27 cellular contexts compared by ENCODE assay signal in the genomic region with DNA sequence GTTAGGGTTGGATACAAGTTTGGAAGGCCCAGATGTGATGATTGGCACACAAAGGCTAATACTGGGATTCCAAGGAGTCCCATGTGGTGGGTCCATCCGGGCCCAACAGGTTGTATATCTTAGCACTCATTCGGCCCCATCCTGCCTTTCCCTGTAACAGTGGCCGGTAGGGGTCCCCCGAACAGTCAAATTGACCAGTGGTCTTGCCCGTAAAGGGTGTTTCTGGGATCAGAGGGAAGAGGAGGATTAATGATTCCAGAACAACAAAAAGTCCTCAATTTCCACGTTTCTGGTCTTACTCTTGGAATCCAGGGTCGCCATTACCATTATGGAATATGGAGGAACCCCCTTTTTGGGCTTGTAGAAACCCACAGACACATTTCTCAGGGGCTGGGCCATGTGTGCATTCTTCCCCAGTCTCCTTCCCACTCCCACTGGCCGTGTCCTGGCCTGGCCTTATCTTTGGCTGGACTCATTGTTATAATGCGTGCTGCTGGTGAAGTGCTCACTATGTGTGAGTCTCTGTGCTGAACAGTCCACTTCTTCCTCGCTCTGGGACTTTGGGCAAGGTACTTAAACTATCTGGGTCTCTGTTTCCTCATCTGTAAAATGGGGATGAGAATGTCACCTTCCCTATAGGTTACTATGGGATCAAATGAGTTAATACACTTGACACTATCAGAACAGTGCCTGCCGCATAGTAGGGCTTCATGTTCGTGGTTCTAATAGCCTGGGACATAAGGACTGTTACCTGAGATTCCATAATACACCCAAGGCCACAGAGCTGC.
"Had no signal": no experiment of that assay in that cellular context is flagged by ENCODE, and none has a peak within 500 bp of the region (broad histone marks: within the 10 kb centered on the region; RNA-seq: fewer than 3 reads in every experiment).

No MANE protein-coding gene starts in this region.

- H3K36me3 ChIP-seq: ascending aorta, breast epithelium, cardiac muscle cell, colonic mucosa, gastroesophageal sphincter, heart right ventricle had no signal

- H3K4me1 ChIP-seq: breast epithelium, colonic mucosa had no signal

- ATAC-seq: activated naive CD4-positive, alpha-beta T cell treated with anti-CD3 and anti-CD28 coated beads, Interleukin-2, amount 50 U/mL, for 72 hours; activated T-cell treated with anti-CD3 and anti-CD28 coated beads, Interleukin-2, amount 50 U/mL, for 72 hours; esophagus mucosa; gastroesophageal sphincter; heart right ventricle had no signal

- H3K27ac Mint-ChIP-seq: activated CD4-positive, alpha-beta memory T cell treated with anti-CD3 and anti-CD28 coated beads, Interleukin-2, amount 10 ng/mL, durations not matched to agents 7 days and 5 days; activated CD4-positive, alpha-beta T cell treated with anti-CD3 and anti-CD28 coated beads, Interleukin-2, amount 10 ng/mL, durations not matched to agents 7 days and 5 days; activated naive CD4-positive, alpha-beta T cell treated with anti-CD3 and anti-CD28 coated beads, Interleukin-2, amount 10 ng/mL, durations not matched to agents 7 days and 5 days; activated naive CD8-positive, alpha-beta T cell treated with anti-CD3 and anti-CD28 coated beads, Interleukin-2, amount 10 ng/mL, durations not matched to agents 7 days and 5 days; activated T-cell treated with anti-CD3 and anti-CD28 coated beads, Interleukin-2, amount 50 U/mL, for 24 hours; activated T-cell treated with anti-CD3 and anti-CD28 coated beads, Interleukin-2, amount 50 U/mL, for 72 hours; brain had no signal

- H3K4me1 Mint-ChIP-seq: activated CD4-positive, alpha-beta memory T cell treated with anti-CD3 and anti-CD28 coated beads, Interleukin-2, amount 10 ng/mL, durations not matched to agents 7 days and 5 days; activated naive CD4-positive, alpha-beta T cell treated with anti-CD3 and anti-CD28 coated beads, Interleukin-2, amount 10 ng/mL, durations not matched to agents 7 days and 5 days had no signal

- H3K4me3 ChIP-seq: ascending aorta, breast epithelium, cardiac muscle cell, colonic mucosa, gastroesophageal sphincter, heart right ventricle had no signal

- H3K9me3 ChIP-seq: ascending aorta, breast epithelium, colonic mucosa, gastroesophageal sphincter, heart right ventricle had no signal

- H3K36me3 Mint-ChIP-seq: activated naive CD4-positive, alpha-beta T cell treated with anti-CD3 and anti-CD28 coated beads, Interleukin-2, amount 10 ng/mL, durations not matched to agents 7 days and 5 days; activated naive CD4-positive, alpha-beta T cell treated with anti-CD3 and anti-CD28 coated beads, Interleukin-2, amount 50 U/mL, for 72 hours; activated naive CD8-positive, alpha-beta T cell treated with anti-CD3 and anti-CD28 coated beads, Interleukin-2, amount 10 ng/mL, durations not matched to agents 7 days and 5 days; brain had no signal

- H3K27me3 ChIP-seq: ascending aorta, cardiac muscle cell, colonic mucosa had no signal

- DNase-seq: activated CD4-positive, alpha-beta memory T cell treated with anti-CD3 and anti-CD28 coated beads, Interleukin-2, amount 10 ng/mL, durations not matched to agents 7 days and 5 days; activated CD4-positive, alpha-beta T cell treated with anti-CD3 and anti-CD28 coated beads for 1 hour; activated CD4-positive, alpha-beta T cell treated with anti-CD3 and anti-CD28 coated beads for 4 hours; activated CD4-positive, alpha-beta T cell treated with anti-CD3 and anti-CD28 coated beads, Interleukin-2, amount 10 ng/mL, durations not matched to agents 7 days and 5 days; activated CD4-positive, alpha-beta T cell treated with anti-CD3 and anti-CD28 coated beads, Interleukin-2, amount 50 U/mL, for 4 hours; activated CD8-positive, alpha-beta memory T cell treated with anti-CD3 and anti-CD28 coated beads, Interleukin-2, amount 50 U/mL, for 48 hours; activated gamma-delta T cell; activated naive CD4-positive, alpha-beta T cell; activated naive CD4-positive, alpha-beta T cell treated with anti-CD3 and anti-CD28 coated beads, Interleukin-2, amount 10 ng/mL, durations not matched to agents 7 days and 5 days; activated naive CD8-positive, alpha-beta T cell treated with anti-CD3 and anti-CD28 coated beads, Interleukin-2, amount 10 ng/mL, durations not matched to agents 7 days and 5 days; activated T-cell treated with anti-CD3 and anti-CD28 coated beads for 4 hours; activated T-cell treated with anti-CD3 and anti-CD28 coated beads, Interleukin-2, amount 50 U/mL, for 24 hours; activated T-cell treated with anti-CD3 and anti-CD28 coated beads, Interleukin-2, amount 50 U/mL, for 72 hours; central memory CD4-positive, alpha-beta T cell; cerebellar nuclear complex; colonic mucosa; effector CD8-positive, alpha-beta T cell; foreskin melanocyte; heart right ventricle; T-helper 2 cell had no signal

- H3K9me3 Mint-ChIP-seq: activated CD4-positive, alpha-beta memory T cell treated with anti-CD3 and anti-CD28 coated beads, Interleukin-2, amount 10 ng/mL, durations not matched to agents 7 days and 5 days; activated CD4-positive, alpha-beta T cell treated with anti-CD3 and anti-CD28 coated beads, Interleukin-2, amount 10 ng/mL, durations not matched to agents 7 days and 5 days; activated naive CD4-positive, alpha-beta T cell treated with anti-CD3 and anti-CD28 coated beads, Interleukin-2, amount 10 ng/mL, durations not matched to agents 7 days and 5 days; activated naive CD4-positive, alpha-beta T cell treated with anti-CD3 and anti-CD28 coated beads, Interleukin-2, amount 50 U/mL, for 72 hours; activated naive CD8-positive, alpha-beta T cell treated with anti-CD3 and anti-CD28 coated beads, Interleukin-2, amount 10 ng/mL, durations not matched to agents 7 days and 5 days; activated T-cell treated with anti-CD3 and anti-CD28 coated beads, Interleukin-2, amount 50 U/mL, for 24 hours; activated T-cell treated with anti-CD3 and anti-CD28 coated beads, Interleukin-2, amount 50 U/mL, for 72 hours had no signal

- H3K4me3 Mint-ChIP-seq: activated CD4-positive, alpha-beta memory T cell treated with anti-CD3 and anti-CD28 coated beads, Interleukin-2, amount 10 ng/mL, durations not matched to agents 7 days and 5 days; activated CD4-positive, alpha-beta T cell treated with anti-CD3 and anti-CD28 coated beads, Interleukin-2, amount 10 ng/mL, durations not matched to agents 7 days and 5 days; activated naive CD4-positive, alpha-beta T cell treated with anti-CD3 and anti-CD28 coated beads, Interleukin-2, amount 10 ng/mL, durations not matched to agents 7 days and 5 days; activated naive CD8-positive, alpha-beta T cell treated with anti-CD3 and anti-CD28 coated beads, Interleukin-2, amount 10 ng/mL, durations not matched to agents 7 days and 5 days; activated T-cell treated with anti-CD3 and anti-CD28 coated beads, Interleukin-2, amount 50 U/mL, for 24 hours; activated T-cell treated with anti-CD3 and anti-CD28 coated beads, Interleukin-2, amount 50 U/mL, for 72 hours; brain had no signal

- H3K27ac ChIP-seq: ascending aorta, breast epithelium, cardiac muscle cell, colonic mucosa, gastroesophageal sphincter, heart right ventricle had no signal
